In the genomic region with DNA sequence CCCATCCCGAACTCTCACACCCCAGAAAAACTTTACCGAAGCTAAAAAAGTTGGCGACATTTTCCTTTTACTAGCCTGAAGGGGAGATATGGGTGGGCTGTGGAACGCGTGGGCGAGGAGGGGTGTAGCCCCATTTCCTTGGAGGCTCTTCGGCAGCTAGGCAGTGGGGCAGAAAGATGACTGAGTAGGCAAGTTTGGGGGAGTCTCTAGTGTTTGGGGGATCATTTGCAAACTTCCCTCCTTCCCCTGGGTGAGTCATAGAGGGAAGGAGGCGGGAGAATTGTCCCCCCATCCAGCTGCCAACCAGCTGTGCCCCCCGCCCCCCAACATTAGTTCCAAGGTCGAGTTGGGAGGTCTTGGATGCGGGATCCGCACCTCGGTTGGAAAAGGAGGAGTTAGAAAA, we compare ENCODE assay signal across 1 cellular context.
TF ChIP-seq lines count a peak whose summit lies in the region.

No MANE protein-coding gene starts in this region.

TF ChIP-seq in A549, 52 proteins besides CTCF, POLR2A, EP300 and RAD21 (continued from another document):
- TF ChIP-seq, protein P1, sequence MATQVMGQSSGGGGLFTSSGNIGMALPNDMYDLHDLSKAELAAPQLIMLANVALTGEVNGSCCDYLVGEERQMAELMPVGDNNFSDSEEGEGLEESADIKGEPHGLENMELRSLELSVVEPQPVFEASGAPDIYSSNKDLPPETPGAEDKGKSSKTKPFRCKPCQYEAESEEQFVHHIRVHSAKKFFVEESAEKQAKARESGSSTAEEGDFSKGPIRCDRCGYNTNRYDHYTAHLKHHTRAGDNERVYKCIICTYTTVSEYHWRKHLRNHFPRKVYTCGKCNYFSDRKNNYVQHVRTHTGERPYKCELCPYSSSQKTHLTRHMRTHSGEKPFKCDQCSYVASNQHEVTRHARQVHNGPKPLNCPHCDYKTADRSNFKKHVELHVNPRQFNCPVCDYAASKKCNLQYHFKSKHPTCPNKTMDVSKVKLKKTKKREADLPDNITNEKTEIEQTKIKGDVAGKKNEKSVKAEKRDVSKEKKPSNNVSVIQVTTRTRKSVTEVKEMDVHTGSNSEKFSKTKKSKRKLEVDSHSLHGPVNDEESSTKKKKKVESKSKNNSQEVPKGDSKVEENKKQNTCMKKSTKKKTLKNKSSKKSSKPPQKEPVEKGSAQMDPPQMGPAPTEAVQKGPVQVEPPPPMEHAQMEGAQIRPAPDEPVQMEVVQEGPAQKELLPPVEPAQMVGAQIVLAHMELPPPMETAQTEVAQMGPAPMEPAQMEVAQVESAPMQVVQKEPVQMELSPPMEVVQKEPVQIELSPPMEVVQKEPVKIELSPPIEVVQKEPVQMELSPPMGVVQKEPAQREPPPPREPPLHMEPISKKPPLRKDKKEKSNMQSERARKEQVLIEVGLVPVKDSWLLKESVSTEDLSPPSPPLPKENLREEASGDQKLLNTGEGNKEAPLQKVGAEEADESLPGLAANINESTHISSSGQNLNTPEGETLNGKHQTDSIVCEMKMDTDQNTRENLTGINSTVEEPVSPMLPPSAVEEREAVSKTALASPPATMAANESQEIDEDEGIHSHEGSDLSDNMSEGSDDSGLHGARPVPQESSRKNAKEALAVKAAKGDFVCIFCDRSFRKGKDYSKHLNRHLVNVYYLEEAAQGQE (IDR thresholded peaks at IDR 0.05) = peak; percentile 14; the same call in 1 of the 2 replicates
- TF ChIP-seq JUN (IDR thresholded peaks at IDR 0.05) = peak in 1 of 2 experiments; percentile 35; a peak in 1 of 5 replicates
- TF ChIP-seq, protein P2, sequence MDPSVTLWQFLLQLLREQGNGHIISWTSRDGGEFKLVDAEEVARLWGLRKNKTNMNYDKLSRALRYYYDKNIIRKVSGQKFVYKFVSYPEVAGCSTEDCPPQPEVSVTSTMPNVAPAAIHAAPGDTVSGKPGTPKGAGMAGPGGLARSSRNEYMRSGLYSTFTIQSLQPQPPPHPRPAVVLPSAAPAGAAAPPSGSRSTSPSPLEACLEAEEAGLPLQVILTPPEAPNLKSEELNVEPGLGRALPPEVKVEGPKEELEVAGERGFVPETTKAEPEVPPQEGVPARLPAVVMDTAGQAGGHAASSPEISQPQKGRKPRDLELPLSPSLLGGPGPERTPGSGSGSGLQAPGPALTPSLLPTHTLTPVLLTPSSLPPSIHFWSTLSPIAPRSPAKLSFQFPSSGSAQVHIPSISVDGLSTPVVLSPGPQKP (IDR thresholded peaks at IDR 0.05; ENCODE audit: low read depth, low read length) = no peak
- no peak for TF ChIP-seq RCOR1 (IDR thresholded peaks at IDR 0.05; ENCODE audit: low read depth, low read length)
- no peak for TF ChIP-seq SREBF2 (IDR thresholded peaks at IDR 0.05)
- TF ChIP-seq NFE2L2 (conservative IDR thresholded peaks at IDR 0.05; ENCODE audit: low read length) = no peak
- no peak for TF ChIP-seq CBX2 (IDR thresholded peaks at IDR 0.05; ENCODE audit: borderline replicate concordance, low read depth)
- no peak for TF ChIP-seq ZSCAN20 (CRISPR knock-in tag; IDR thresholded peaks at IDR 0.05)
- peak; percentile 39; the same call in 1 of the 2 replicates for TF ChIP-seq FOSB (CRISPR knock-in tag; IDR thresholded peaks at IDR 0.05)
- TF ChIP-seq ZC3H11A (IDR thresholded peaks at IDR 0.05) = no peak
- no peak for TF ChIP-seq NPAS2 (CRISPR knock-in tag; IDR thresholded peaks at IDR 0.05; ENCODE audit: borderline replicate concordance)
- TF ChIP-seq, protein P3, sequence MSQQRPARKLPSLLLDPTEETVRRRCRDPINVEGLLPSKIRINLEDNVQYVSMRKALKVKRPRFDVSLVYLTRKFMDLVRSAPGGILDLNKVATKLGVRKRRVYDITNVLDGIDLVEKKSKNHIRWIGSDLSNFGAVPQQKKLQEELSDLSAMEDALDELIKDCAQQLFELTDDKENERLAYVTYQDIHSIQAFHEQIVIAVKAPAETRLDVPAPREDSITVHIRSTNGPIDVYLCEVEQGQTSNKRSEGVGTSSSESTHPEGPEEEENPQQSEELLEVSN (IDR thresholded peaks at IDR 0.05; ENCODE audit: borderline replicate concordance, low read depth) = 0 out of 2 replicates have a peak, but pooled peaks have one; percentile 7
- TF ChIP-seq, protein P4, sequence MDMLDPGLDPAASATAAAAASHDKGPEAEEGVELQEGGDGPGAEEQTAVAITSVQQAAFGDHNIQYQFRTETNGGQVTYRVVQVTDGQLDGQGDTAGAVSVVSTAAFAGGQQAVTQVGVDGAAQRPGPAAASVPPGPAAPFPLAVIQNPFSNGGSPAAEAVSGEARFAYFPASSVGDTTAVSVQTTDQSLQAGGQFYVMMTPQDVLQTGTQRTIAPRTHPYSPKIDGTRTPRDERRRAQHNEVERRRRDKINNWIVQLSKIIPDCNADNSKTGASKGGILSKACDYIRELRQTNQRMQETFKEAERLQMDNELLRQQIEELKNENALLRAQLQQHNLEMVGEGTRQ (IDR thresholded peaks at IDR 0.05) = no peak
- TF ChIP-seq CEBPB (IDR thresholded peaks at IDR 0.05) = no peak
- peak; percentile 84; the same call in 1 of the 2 replicates for TF ChIP-seq HOXA7 (CRISPR knock-in tag; IDR thresholded peaks at IDR 0.05)
- no peak for TF ChIP-seq GATA3 (IDR thresholded peaks at IDR 0.05; ENCODE audit: borderline replicate concordance)
- TF ChIP-seq TFCP2L1 (CRISPR knock-in tag; IDR thresholded peaks at IDR 0.05) = peak; percentile 68; the same call in 1 of the 2 replicates
- TF ChIP-seq, protein P5, sequence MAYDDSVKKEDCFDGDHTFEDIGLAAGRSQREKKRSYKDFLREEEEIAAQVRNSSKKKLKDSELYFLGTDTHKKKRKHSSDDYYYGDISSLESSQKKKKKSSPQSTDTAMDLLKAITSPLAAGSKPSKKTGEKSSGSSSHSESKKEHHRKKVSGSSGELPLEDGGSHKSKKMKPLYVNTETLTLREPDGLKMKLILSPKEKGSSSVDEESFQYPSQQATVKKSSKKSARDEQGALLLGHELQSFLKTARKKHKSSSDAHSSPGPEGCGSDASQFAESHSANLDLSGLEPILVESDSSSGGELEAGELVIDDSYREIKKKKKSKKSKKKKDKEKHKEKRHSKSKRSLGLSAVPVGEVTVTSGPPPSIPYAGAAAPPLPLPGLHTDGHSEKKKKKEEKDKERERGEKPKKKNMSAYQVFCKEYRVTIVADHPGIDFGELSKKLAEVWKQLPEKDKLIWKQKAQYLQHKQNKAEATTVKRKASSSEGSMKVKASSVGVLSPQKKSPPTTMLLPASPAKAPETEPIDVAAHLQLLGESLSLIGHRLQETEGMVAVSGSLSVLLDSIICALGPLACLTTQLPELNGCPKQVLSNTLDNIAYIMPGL (CRISPR knock-in tag; IDR thresholded peaks at IDR 0.05; ENCODE audit: borderline replicate concordance) = no peak
TF ChIP-seq in A549: peak in this region for 8.
